ENCODE assay signal across 8 cellular contexts in the genomic region with DNA sequence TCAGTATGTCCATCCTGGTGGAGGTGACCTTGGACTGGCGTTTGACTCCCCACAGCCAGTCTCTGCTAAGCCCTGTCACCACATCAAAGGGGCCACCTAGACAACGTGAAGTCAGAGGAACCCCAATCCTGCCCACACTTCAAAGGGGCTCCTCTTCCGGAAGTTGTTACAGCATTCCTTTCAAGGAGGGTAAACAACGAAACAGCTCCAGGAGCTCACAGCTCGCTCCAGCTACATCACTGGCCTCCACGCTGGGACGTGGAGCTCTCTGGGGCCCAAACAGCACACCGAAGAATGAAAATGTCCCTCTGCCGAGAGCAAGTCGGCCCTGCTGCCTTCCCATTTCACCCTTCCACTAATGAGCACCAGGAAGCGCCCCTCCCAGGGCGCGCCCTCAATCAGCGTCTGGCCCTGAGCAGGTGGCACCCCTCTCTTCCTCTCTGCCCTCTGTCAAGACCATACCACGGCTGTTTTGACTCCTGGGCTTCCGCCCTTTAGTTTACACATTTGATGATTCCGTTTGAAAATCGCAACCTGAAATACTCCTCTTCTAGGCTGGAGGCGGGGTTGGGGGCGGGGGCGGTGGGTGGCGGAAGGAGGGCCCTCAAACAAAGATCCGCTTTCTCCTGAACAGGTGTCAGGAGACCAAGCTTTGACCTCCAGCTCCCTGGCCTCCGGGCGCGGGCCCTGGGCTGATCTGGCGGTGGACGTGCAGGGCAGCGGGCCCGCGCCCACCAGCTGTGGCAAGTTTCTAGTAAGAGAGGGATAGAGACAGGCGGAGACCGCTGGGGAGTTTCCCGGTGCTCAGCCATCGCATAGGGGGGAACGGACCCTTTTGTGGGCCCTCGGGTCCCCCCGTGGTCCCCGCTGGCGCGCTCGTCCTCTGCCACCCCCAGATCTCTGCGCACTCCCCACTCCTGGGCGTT. TPM values are rescaled to one million over a fixed set of nuclear protein-coding genes. Genes with fewer than 3 reads are reported as not detected.
A peak's percentile ranks its signal among the peaks of the same experiment; 100 is the strongest.
DNase-seq lines count a peak whose midpoint lies in the region; ATAC-seq and TF ChIP-seq lines count a peak whose summit lies in the region.

No MANE protein-coding gene starts in this region.

- H3K27me3 ChIP-seq in SK-N-SH (ENCODE audit: insufficient read depth), result peaks cover 28% of the 10 kb centered on the region
- no peaks in the 10 kb centered on the region for H3K27me3 ChIP-seq in naive thymus-derived CD4-positive, alpha-beta T cell (ENCODE audit: control insufficient read depth in 2 of 2, insufficient read depth in 2 of 2, low read length in 2 of 2)
- H3K27me3 ChIP-seq in subcutaneous abdominal adipose tissue (ENCODE audit: control insufficient read depth in 5 of 5, insufficient read depth in 4 of 5, low read length in 5 of 5), result peaks cover 0 to 3% (median 2%) of the 10 kb centered on the region in 5 donors

- peak overlapping the region; percentile 99 for H3K27ac Mint-ChIP-seq in activated CD4-positive, alpha-beta T cell treated with anti-CD3 and anti-CD28 coated beads for 36 hours
- H3K27ac Mint-ChIP-seq in naive thymus-derived CD4-positive, alpha-beta T cell, result peak overlapping the region; percentile 96 to 100 (median 99)

- H3K4me1 ChIP-seq in SK-N-SH (ENCODE audit: control insufficient read depth in 1 of 2, insufficient read depth in 2 of 2, low read depth in 1 of 2, low read length in 1 of 2), result peaks cover 0 to 11% of the 10 kb centered on the region in 2 experiments; a peak in 1 of 4 replicates
- H3K4me1 ChIP-seq in naive thymus-derived CD4-positive, alpha-beta T cell (ENCODE audit: control insufficient read depth in 2 of 2, insufficient read depth in 2 of 2, low read length in 2 of 2), result peaks cover 26 to 32% of the 10 kb centered on the region in 2 donors
- H3K4me1 ChIP-seq in subcutaneous abdominal adipose tissue (ENCODE audit: control insufficient read depth in 5 of 5, insufficient read depth in 5 of 5, low read length in 5 of 5), result peaks cover 1 to 38% (median 25%) of the 10 kb centered on the region in 5 donors

- no peak for TF ChIP-seq RAD21 in SK-N-SH (IDR thresholded peaks at IDR 0.05; ENCODE audit: low read length)

- DNase-seq in SK-N-SH (no peak), ecto neural progenitor cell (ENCODE audit: low spot score) (peak; percentile 66)
- peak; percentile 81 for DNase-seq in activated CD4-positive, alpha-beta T cell treated with anti-CD3 and anti-CD28 coated beads for 36 hours
- DNase-seq in naive thymus-derived CD4-positive, alpha-beta T cell, result peak; percentile 44 to 93 (median 89)

- H3K36me3 Mint-ChIP-seq in activated CD4-positive, alpha-beta T cell treated with anti-CD3 and anti-CD28 coated beads for 36 hours (ENCODE audit: low read depth), result peaks cover 10% of the 10 kb centered on the region
- H3K36me3 Mint-ChIP-seq in naive thymus-derived CD4-positive, alpha-beta T cell, result peaks cover 0 to 4% (median 0%) of the 10 kb centered on the region in 5 donors

- H3K36me3 ChIP-seq in SK-N-SH (replicated peaks in 1 of 2; ENCODE audit: control insufficient read depth in 1 of 2, insufficient read depth in 2 of 2, low read length in 1 of 2), result no peaks in the 10 kb centered on the region
- no peaks in the 10 kb centered on the region for H3K36me3 ChIP-seq in naive thymus-derived CD4-positive, alpha-beta T cell (ENCODE audit: control insufficient read depth in 2 of 3, insufficient read depth in 3 of 3, low read length in 3 of 3)
- H3K36me3 ChIP-seq in subcutaneous abdominal adipose tissue (ENCODE audit: control insufficient read depth in 5 of 5, insufficient read depth in 5 of 5, low read length in 5 of 5), result no peaks in the 10 kb centered on the region

- ATAC-seq in SK-N-SH treated with all-trans-retinoic acid at 6 μM for 48 hours (no peak), HG02938 (IDR thresholded peaks at IDR 0.05; ENCODE audit: unreplicated experiment) (no peak), HG03045 (IDR thresholded peaks at IDR 0.05; ENCODE audit: unreplicated experiment) (no peak)
- peak; percentile 59 for ATAC-seq in activated CD4-positive, alpha-beta T cell treated with anti-CD3 and anti-CD28 coated beads for 36 hours
- peak; percentile 72 for ATAC-seq in naive thymus-derived CD4-positive, alpha-beta T cell

- H3K79me2 ChIP-seq in SK-N-SH (ENCODE audit: insufficient read depth), result no peaks in the 10 kb centered on the region

- H3K4me3 Mint-ChIP-seq in activated CD4-positive, alpha-beta T cell treated with anti-CD3 and anti-CD28 coated beads for 36 hours, result peak overlapping the region; percentile 99
- peak overlapping the region; percentile 76 to 99 (median 92) for H3K4me3 Mint-ChIP-seq in naive thymus-derived CD4-positive, alpha-beta T cell

- H3K9me2 ChIP-seq in SK-N-SH, result no peaks in the 10 kb centered on the region

- WGBS in SK-N-SH (ENCODE audit: low lambda C conversion rate), result 63% methylated on average over 42 of the region's 44 CpGs

- H3K27me3 Mint-ChIP-seq in activated CD4-positive, alpha-beta T cell treated with anti-CD3 and anti-CD28 coated beads for 36 hours, result no peaks in the 10 kb centered on the region
- H3K27me3 Mint-ChIP-seq in naive thymus-derived CD4-positive, alpha-beta T cell, result peaks cover 0 to 2% (median 0%) of the 10 kb centered on the region in 5 donors

- H3K4me3 ChIP-seq in SK-N-SH (ENCODE audit: low read depth in 2 of 2, low read length in 1 of 2), result peak overlapping the region; percentile 56 to 72
- H3K4me3 ChIP-seq in naive thymus-derived CD4-positive, alpha-beta T cell (ENCODE audit: low read length), result peak overlapping the region; percentile 95
- H3K4me3 ChIP-seq in subcutaneous abdominal adipose tissue (ENCODE audit: low read depth in 1 of 5, low read length in 5 of 5), result peak overlapping the region in 4 of 5 donors; percentile 67 to 89 (median 74)

- H3K4me2 ChIP-seq in SK-N-SH, result peak overlapping the region; percentile 96

- H3K9me3 ChIP-seq in SK-N-SH (no peaks in the 10 kb centered on the region), subcutaneous abdominal adipose tissue (ENCODE audit: control insufficient read depth in 5 of 5, low read length in 5 of 5) (no peaks in the 10 kb centered on the region)
- no peaks in the 10 kb centered on the region for H3K9me3 ChIP-seq in naive thymus-derived CD4-positive, alpha-beta T cell (ENCODE audit: control insufficient read depth in 2 of 3, low read length in 3 of 3)

- intact Hi-C loops in activated CD4-positive, alpha-beta T cell treated with anti-CD3 and anti-CD28 coated beads for 36 hours (cut with DNase I, micrococcal nuclease), result loop anchor here (1.0 to 5.0 kb wide), 12 partner anchors 18 to 890 kb away; partner anchors contain the start of genes FMC1 (in 1 of the 2), HIPK2 (in 1 of the 2), MKRN1 (in 1 of the 2) and MRPS33 (in 1 of the 2)
- intact Hi-C loops in naive thymus-derived CD4-positive, alpha-beta T cell (cut with micrococcal nuclease), result loop anchor here (1.0 to 10.0 kb wide), 13 partner anchors 18 to 1125 kb away; partner anchors contain the start of genes MKRN1 (in 2 of the 2), HIPK2 (in 1 of the 2), PARP12 (in 1 of the 2) and ZC3HAV1 (in 1 of the 2)

- no peaks in the 10 kb centered on the region for H3K9me3 Mint-ChIP-seq in activated CD4-positive, alpha-beta T cell treated with anti-CD3 and anti-CD28 coated beads for 36 hours (ENCODE audit: low read depth)
- peaks cover 0 to 1% (median 0%) of the 10 kb centered on the region in 11 donors for H3K9me3 Mint-ChIP-seq in naive thymus-derived CD4-positive, alpha-beta T cell

- no peak for TF ChIP-seq EP300 in SK-N-SH (IDR thresholded peaks at IDR 0.05; ENCODE audit: borderline replicate concordance in 1 of 2, low read depth in 1 of 2, low read length in 1 of 2)

- no peak overlapping the region for H3K27ac ChIP-seq in SK-N-SH (ENCODE audit: low read depth in 2 of 2, low read length in 1 of 2)
- H3K27ac ChIP-seq in naive thymus-derived CD4-positive, alpha-beta T cell (ENCODE audit: low read depth, low read length), result peak overlapping the region; percentile 91
- H3K27ac ChIP-seq in subcutaneous abdominal adipose tissue (ENCODE audit: low read depth, low read length), result no peak overlapping the region

- no peaks in the 10 kb centered on the region for H4K20me1 ChIP-seq in SK-N-SH (ENCODE audit: insufficient read depth)

- CTCF ChIA-PET in SK-N-SH (lab: Yijun Ruan, JAX), result interaction anchor here (0.8 to 2.0 kb wide), 3 partner anchors 45 to 214 kb away, joined by 3 to 5 read pairs (median 5); no protein-coding TSS in a partner anchor
- CTCF ChIA-PET in activated CD4-positive, alpha-beta T cell treated with anti-CD3 and anti-CD28 coated beads for 36 hours (lab: Charles Lee), result interaction anchor here (1.0 to 3.3 kb wide), 3 partner anchors 33 to 141 kb away, joined by 3 to 13 read pairs (median 4); partner anchors contain the start of gene KDM7A
- CTCF ChIA-PET in naive thymus-derived CD4-positive, alpha-beta T cell (lab: Charles Lee), result interaction anchor here (0.6 to 1.5 kb wide), 6 partner anchors 17 to 54 kb away, joined by 3 to 8 read pairs (median 4); partner anchors contain the start of gene KDM7A

- H3K9ac ChIP-seq in SK-N-SH, result no peak overlapping the region
- peak overlapping the region in 1 of 5 donors; percentile 62 for H3K9ac ChIP-seq in subcutaneous abdominal adipose tissue (ENCODE audit: low read length in 5 of 5)

- POLR2A ChIA-PET in SK-N-SH (lab: Yijun Ruan, JAX), result no interaction called here
- POLR2A ChIA-PET in activated CD4-positive, alpha-beta T cell treated with anti-CD3 and anti-CD28 coated beads for 36 hours (lab: Charles Lee), result interaction anchor here (1.1 to 1.9 kb wide), 4 partner anchors 15 to 167 kb away, joined by 3 to 9 read pairs (median 4); partner anchors contain the start of gene PARP12
- POLR2A ChIA-PET in naive thymus-derived CD4-positive, alpha-beta T cell (lab: Charles Lee), result interaction anchor here (0.7 to 18.7 kb wide), 15 partner anchors 9 to 1127 kb away, joined by 3 to 409 read pairs (median 6); partner anchors contain the start of genes KDM7A and PARP12

- H2AFZ ChIP-seq in SK-N-SH (ENCODE audit: low read depth), result peak overlapping the region; percentile 84; the same call in 1 of the 2 replicates

- H3K4me1 Mint-ChIP-seq in activated CD4-positive, alpha-beta T cell treated with anti-CD3 and anti-CD28 coated beads for 36 hours, result peaks cover 56% of the 10 kb centered on the region
- peaks cover 33 to 67% (median 60%) of the 10 kb centered on the region in 7 donors for H3K4me1 Mint-ChIP-seq in naive thymus-derived CD4-positive, alpha-beta T cell

- no peaks in the 10 kb centered on the region for H3F3A ChIP-seq in SK-N-SH (replicated peaks; ENCODE audit: insufficient read depth)

- no peak for TF ChIP-seq CTCF in SK-N-SH (IDR thresholded peaks at IDR 0.05)

TF ChIP-seq in SK-N-SH, 30 proteins besides CTCF, POLR2A, EP300 and RAD21 (continues in another document):
- TF ChIP-seq CHD2 (IDR thresholded peaks at IDR 0.05; ENCODE audit: low read length, partially characterized antibody) (no peak), FOXJ3 (CRISPR knock-in tag; IDR thresholded peaks at IDR 0.05) (no peak)

TF ChIP-seq in SK-N-SH treated with all-trans-retinoic acid at 6 μM for 48 hours, 23 proteins besides CTCF, POLR2A, EP300 and RAD21 (continues in another document):
- no peak for TF ChIP-seq ZFP30 (CRISPR knock-in tag; IDR thresholded peaks at IDR 0.05)

RNA-seq across cellular contexts. Expression of gene KDM7A, which starts 53.1 kb away (rescaled TPM):
- 0.94 and 1.1 TPM in 2 replicates for polyA plus RNA-seq in SK-N-SH (2012; rRNA removed)
- 0.91 and 1.0 TPM in 2 replicates for polyA plus RNA-seq in SK-N-SH (2012; cell fraction: cytosol; rRNA removed)
- polyA plus RNA-seq in SK-N-SH (2012; cell fraction: nucleus; rRNA removed), result 6.0 and 6.9 TPM in 2 replicates
- 10 to 100 TPM; 17.9 to 28.7 TPM for total RNA-seq in activated CD4-positive, alpha-beta T cell treated with anti-CD3 and anti-CD28 coated beads for 36 hours
- total RNA-seq in naive thymus-derived CD4-positive, alpha-beta T cell, result 10 to 100 TPM; 24.0 to 62.5 (median 50.3) TPM
- polyA plus RNA-seq in naive thymus-derived CD4-positive, alpha-beta T cell, result 1 to 10 TPM; 5.4 to 6.0 TPM

Comparison
In these comparisons a context has a peak if more than half of its experiments do, and no peak if none do; other contexts are left out.
1. ATAC-seq: peak in activated CD4-positive, alpha-beta T cell treated with anti-CD3 and anti-CD28 coated beads for 36 hours (single experiment) and naive thymus-derived CD4-positive, alpha-beta T cell (single experiment); none in SK-N-SH treated with all-trans-retinoic acid at 6 μM for 48 hours (single experiment), HG02938 (single experiment) and HG03045 (single experiment).
2. Peak in every context shown above with its lines, with median percentiles within 50 percentile points of each other: H3K4me3 ChIP-seq.